ENCODE assay signal across 1 cellular context in genomic region chr5:71719092-71719964, GRCh38.
TF ChIP-seq lines count a peak whose summit lies in the region.

Gene CARTPT (plus strand): TSS chr5:71719275. CDS start chr5:71719294, 19 bp downstream.

TF ChIP-seq in HEK293, 187 proteins besides CTCF, POLR2A, EP300 and RAD21 (continued from another document):
- TF ChIP-seq, protein P1, sequence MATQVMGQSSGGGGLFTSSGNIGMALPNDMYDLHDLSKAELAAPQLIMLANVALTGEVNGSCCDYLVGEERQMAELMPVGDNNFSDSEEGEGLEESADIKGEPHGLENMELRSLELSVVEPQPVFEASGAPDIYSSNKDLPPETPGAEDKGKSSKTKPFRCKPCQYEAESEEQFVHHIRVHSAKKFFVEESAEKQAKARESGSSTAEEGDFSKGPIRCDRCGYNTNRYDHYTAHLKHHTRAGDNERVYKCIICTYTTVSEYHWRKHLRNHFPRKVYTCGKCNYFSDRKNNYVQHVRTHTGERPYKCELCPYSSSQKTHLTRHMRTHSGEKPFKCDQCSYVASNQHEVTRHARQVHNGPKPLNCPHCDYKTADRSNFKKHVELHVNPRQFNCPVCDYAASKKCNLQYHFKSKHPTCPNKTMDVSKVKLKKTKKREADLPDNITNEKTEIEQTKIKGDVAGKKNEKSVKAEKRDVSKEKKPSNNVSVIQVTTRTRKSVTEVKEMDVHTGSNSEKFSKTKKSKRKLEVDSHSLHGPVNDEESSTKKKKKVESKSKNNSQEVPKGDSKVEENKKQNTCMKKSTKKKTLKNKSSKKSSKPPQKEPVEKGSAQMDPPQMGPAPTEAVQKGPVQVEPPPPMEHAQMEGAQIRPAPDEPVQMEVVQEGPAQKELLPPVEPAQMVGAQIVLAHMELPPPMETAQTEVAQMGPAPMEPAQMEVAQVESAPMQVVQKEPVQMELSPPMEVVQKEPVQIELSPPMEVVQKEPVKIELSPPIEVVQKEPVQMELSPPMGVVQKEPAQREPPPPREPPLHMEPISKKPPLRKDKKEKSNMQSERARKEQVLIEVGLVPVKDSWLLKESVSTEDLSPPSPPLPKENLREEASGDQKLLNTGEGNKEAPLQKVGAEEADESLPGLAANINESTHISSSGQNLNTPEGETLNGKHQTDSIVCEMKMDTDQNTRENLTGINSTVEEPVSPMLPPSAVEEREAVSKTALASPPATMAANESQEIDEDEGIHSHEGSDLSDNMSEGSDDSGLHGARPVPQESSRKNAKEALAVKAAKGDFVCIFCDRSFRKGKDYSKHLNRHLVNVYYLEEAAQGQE (tag by site-specific recombination; IDR thresholded peaks at IDR 0.05): peak; percentile 97
- peak; percentile 78 for TF ChIP-seq ZNF549 (tag by site-specific recombination; IDR thresholded peaks at IDR 0.05)
- peak; percentile 74 for TF ChIP-seq SCRT2 (tag by site-specific recombination; IDR thresholded peaks at IDR 0.05)
